In the genomic region with DNA sequence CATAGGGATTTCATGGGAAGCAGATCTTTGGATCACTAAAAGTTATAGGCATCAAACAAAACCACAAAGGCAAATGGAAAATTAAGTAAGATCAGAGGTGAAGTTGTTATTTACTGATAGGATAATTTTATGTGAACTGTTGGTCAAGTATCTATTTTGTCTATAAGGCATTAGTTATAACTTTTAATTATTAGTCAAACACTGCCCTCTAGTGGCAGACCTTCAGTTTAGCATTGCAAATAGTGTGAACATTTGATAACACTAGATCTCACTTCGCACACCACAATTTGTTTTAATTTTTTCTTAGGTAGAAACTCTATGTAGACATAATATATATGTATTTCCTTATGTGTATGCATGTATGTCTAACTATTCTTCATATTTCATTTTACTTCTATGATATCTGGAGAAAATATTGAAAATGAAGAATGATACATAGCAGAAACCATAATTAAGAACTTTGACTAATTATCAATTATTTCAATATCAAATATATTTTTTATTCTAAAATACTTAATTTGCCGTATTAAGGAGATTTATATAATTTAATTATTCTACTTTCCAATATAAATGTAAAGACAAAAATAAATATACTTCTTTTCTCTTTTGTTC, we compare ENCODE assay signal across 8 cellular contexts.
DNase-seq lines count a peak whose midpoint lies in the region; ATAC-seq and TF ChIP-seq lines count a peak whose summit lies in the region.

No MANE protein-coding gene starts in this region.

- no peak overlapping the region for H3K27ac Mint-ChIP-seq in activated CD8-positive, alpha-beta T cell treated with anti-CD3 and anti-CD28 coated beads, Interleukin-2, amount 10 ng/mL, durations not matched to agents 7 days and 5 days
- no peak overlapping the region for H3K27ac Mint-ChIP-seq in immature natural killer cell
- H3K27ac Mint-ChIP-seq in stimulated activated naive CD8-positive, alpha-beta T cell treated with anti-CD3 and anti-CD28 coated beads, Interleukin-15, amount 100 ng/mL, for 72 hours: no peak overlapping the region

- CTCF ChIA-PET in activated CD8-positive, alpha-beta T cell treated with anti-CD3 and anti-CD28 coated beads, Interleukin-2, amount 10 ng/mL, durations not matched to agents 7 days and 5 days (lab: Charles Lee): no interaction called here

- TF ChIP-seq POLR2A in uterus (IDR thresholded peaks at IDR 0.05): no peak

- H3K9me3 Mint-ChIP-seq in activated CD8-positive, alpha-beta T cell treated with anti-CD3 and anti-CD28 coated beads, Interleukin-2, amount 10 ng/mL, durations not matched to agents 7 days and 5 days (ENCODE audit: insufficient read depth): no peaks in the 10 kb centered on the region
- no peaks in the 10 kb centered on the region for H3K9me3 Mint-ChIP-seq in immature natural killer cell
- H3K9me3 Mint-ChIP-seq in stimulated activated naive CD8-positive, alpha-beta T cell treated with anti-CD3 and anti-CD28 coated beads, Interleukin-15, amount 100 ng/mL, for 72 hours: no peaks in the 10 kb centered on the region

- H3K9me3 ChIP-seq in uterus: no peaks in the 10 kb centered on the region

- intact Hi-C loops in uterus (cut with DNase I; ENCODE audit: low total_unique reads): no loop called here

- H3K36me3 ChIP-seq in uterus: no peaks in the 10 kb centered on the region

- DNase-seq in CMK (ENCODE audit: low read depth): peak; percentile 3
- DNase-seq in NCI-H2029 treated with DMSO at 0.1 percent for 48 hours (lab: John Stamatoyannopoulos, UW): peak; percentile 27
- DNase-seq in activated CD8-positive, alpha-beta T cell treated with anti-CD3 and anti-CD28 coated beads, Interleukin-2, amount 10 ng/mL, durations not matched to agents 7 days and 5 days: peak; percentile 28
- DNase-seq in immature natural killer cell: peak; percentile 1 to 24 (median 3)
- no peak for DNase-seq in uterus
- no peak for DNase-seq in stimulated activated naive CD8-positive, alpha-beta T cell treated with anti-CD3 and anti-CD28 coated beads, Interleukin-15, amount 100 ng/mL, for 72 hours

- H3K4me3 Mint-ChIP-seq in activated CD8-positive, alpha-beta T cell treated with anti-CD3 and anti-CD28 coated beads, Interleukin-2, amount 10 ng/mL, durations not matched to agents 7 days and 5 days: no peak overlapping the region
- H3K4me3 Mint-ChIP-seq in immature natural killer cell: no peak overlapping the region
- no peak overlapping the region for H3K4me3 Mint-ChIP-seq in stimulated activated naive CD8-positive, alpha-beta T cell treated with anti-CD3 and anti-CD28 coated beads, Interleukin-15, amount 100 ng/mL, for 72 hours

- no peaks in the 10 kb centered on the region for H3K4me1 ChIP-seq in uterus

- POLR2A ChIA-PET in activated CD8-positive, alpha-beta T cell treated with anti-CD3 and anti-CD28 coated beads, Interleukin-2, amount 10 ng/mL, durations not matched to agents 7 days and 5 days (lab: Charles Lee): no interaction called here

- no peak overlapping the region for H3K4me3 ChIP-seq in uterus

- H3K4me1 Mint-ChIP-seq in activated CD8-positive, alpha-beta T cell treated with anti-CD3 and anti-CD28 coated beads, Interleukin-2, amount 10 ng/mL, durations not matched to agents 7 days and 5 days (ENCODE audit: low read depth): no peaks in the 10 kb centered on the region
- no peaks in the 10 kb centered on the region for H3K4me1 Mint-ChIP-seq in immature natural killer cell
- no peaks in the 10 kb centered on the region for H3K4me1 Mint-ChIP-seq in stimulated activated naive CD8-positive, alpha-beta T cell treated with anti-CD3 and anti-CD28 coated beads, Interleukin-15, amount 100 ng/mL, for 72 hours

- peak in 3 of 4 experiments; percentile 38 to 60 (median 48) for TF ChIP-seq CTCF in uterus (IDR thresholded peaks at IDR 0.05)

- H3K27ac ChIP-seq in uterus: no peak overlapping the region

- no peaks in the 10 kb centered on the region for H3K27me3 Mint-ChIP-seq in activated CD8-positive, alpha-beta T cell treated with anti-CD3 and anti-CD28 coated beads, Interleukin-2, amount 10 ng/mL, durations not matched to agents 7 days and 5 days (ENCODE audit: low read depth)
- peaks cover 0 to 2% (median 0%) of the 10 kb centered on the region in 3 donors for H3K27me3 Mint-ChIP-seq in immature natural killer cell (ENCODE audit: low read depth in 3 of 3)
- no peaks in the 10 kb centered on the region for H3K27me3 Mint-ChIP-seq in stimulated activated naive CD8-positive, alpha-beta T cell treated with anti-CD3 and anti-CD28 coated beads, Interleukin-15, amount 100 ng/mL, for 72 hours

- no peaks in the 10 kb centered on the region for H3K27me3 ChIP-seq in uterus

- no peaks in the 10 kb centered on the region for H3K36me3 Mint-ChIP-seq in activated CD8-positive, alpha-beta T cell treated with anti-CD3 and anti-CD28 coated beads, Interleukin-2, amount 10 ng/mL, durations not matched to agents 7 days and 5 days (ENCODE audit: low read depth)
- no peaks in the 10 kb centered on the region for H3K36me3 Mint-ChIP-seq in immature natural killer cell

- ATAC-seq in GM18517 (IDR thresholded peaks at IDR 0.05; ENCODE audit: unreplicated experiment): peak; percentile 91
- peak; percentile 65 for ATAC-seq in HG02870 (IDR thresholded peaks at IDR 0.05; ENCODE audit: unreplicated experiment)
- ATAC-seq in activated CD8-positive, alpha-beta T cell treated with anti-CD3 and anti-CD28 coated beads, Interleukin-2, amount 10 ng/mL, durations not matched to agents 7 days and 5 days: no peak
- no peak for ATAC-seq in stimulated activated naive CD8-positive, alpha-beta T cell treated with anti-CD3 and anti-CD28 coated beads, Interleukin-15, amount 100 ng/mL, for 72 hours

Comparison
In these comparisons a context has a peak if more than half of its experiments do, and no peak if none do; other contexts are left out.
1. DNase-seq: peak in CMK (single experiment), NCI-H2029 treated with DMSO at 0.1 percent for 48 hours (single experiment), activated CD8-positive, alpha-beta T cell treated with anti-CD3 and anti-CD28 coated beads, Interleukin-2, amount 10 ng/mL, durations not matched to agents 7 days and 5 days (single experiment) and immature natural killer cell (3 of 3); none in uterus (0 of 2) and stimulated activated naive CD8-positive, alpha-beta T cell treated with anti-CD3 and anti-CD28 coated beads, Interleukin-15, amount 100 ng/mL, for 72 hours (0 of 2).
2. ATAC-seq: peak in GM18517 (single experiment) and HG02870 (single experiment); none in activated CD8-positive, alpha-beta T cell treated with anti-CD3 and anti-CD28 coated beads, Interleukin-2, amount 10 ng/mL, durations not matched to agents 7 days and 5 days (single experiment) and stimulated activated naive CD8-positive, alpha-beta T cell treated with anti-CD3 and anti-CD28 coated beads, Interleukin-15, amount 100 ng/mL, for 72 hours (single experiment).